Comparison of ENCODE assay signal across 11 cellular contexts in genomic region chr1:79326875-79327274, GRCh38.
"Had no signal": no experiment of that assay in that cellular context is flagged by ENCODE, and none has a peak within 500 bp of the region (broad histone marks: within the 10 kb centered on the region; RNA-seq: fewer than 3 reads in every experiment).

No MANE protein-coding gene starts in this region.

- H2AFZ ChIP-seq: GM23248, GM23338 had no signal

- H3K36me3 ChIP-seq: HAP-1 had no signal

- H3K27ac ChIP-seq: GM23248 had no signal

- H3K4me3 ChIP-seq: GM23248, GM23338, HAP-1 had no signal

- H3K9me3 ChIP-seq: HAP-1 had no signal

- DNase-seq: GM23248, GOT3, H7, H9, HCEC 1CT, HFFc6 had no signal

- FAIRE-seq: H1, H54 had no signal

- ATAC-seq: GM23338, HCT116 had no signal

- H3K9ac ChIP-seq: GM23248 had no signal

- H3K4me1 ChIP-seq: HAP-1 had no signal

- H3K4me2 ChIP-seq: GM23338 had no signal
